Comparison of ENCODE assay signal across 8 cellular contexts in the genomic region with DNA sequence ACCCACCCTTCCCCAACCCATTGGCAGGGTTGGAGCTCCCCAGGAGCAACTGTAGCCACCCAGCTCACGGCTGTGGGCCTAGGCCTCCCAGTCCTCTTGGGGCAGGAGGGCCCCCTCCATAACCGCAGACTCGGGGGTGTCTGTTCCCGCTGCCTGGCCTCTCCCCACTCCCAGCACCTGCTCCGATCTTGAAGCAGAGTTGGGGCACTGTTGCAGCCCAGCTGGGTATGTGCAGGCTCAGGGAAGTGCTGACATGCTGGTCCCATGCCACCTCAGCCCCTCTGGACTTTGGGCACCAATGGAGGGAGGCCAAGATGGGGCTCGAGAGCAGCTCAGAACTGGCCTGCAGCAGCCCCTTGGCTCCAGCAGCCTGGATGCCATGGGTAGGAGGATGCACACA. TPM values are rescaled to one million over a fixed set of nuclear protein-coding genes. Genes with fewer than 3 reads are reported as not detected.
"Had no signal": no experiment of that assay in that cellular context is flagged by ENCODE, and none has a peak within 500 bp of the region (broad histone marks: within the 10 kb centered on the region; RNA-seq: fewer than 3 reads in every experiment).

No MANE protein-coding gene starts in this region.

- H3K4me3 ChIP-seq: GM23338 had no signal

- ATAC-seq: GM23338 had no signal

- DNase-seq: H9, HCEC 1CT, IMR-90 had no signal

- H3K27ac Mint-ChIP-seq: GM23338, H9 had no signal

- H3K4me3 Mint-ChIP-seq: GM23338, H9 had no signal

- FAIRE-seq: H1, H54, HTR-8/SVneo had no signal

- H3K4me1 Mint-ChIP-seq: GM23338, H9 had no signal

- H3K9me3 Mint-ChIP-seq: H9 had no signal

RNA-seq across cellular contexts. Expression of a gene that starts 54.8 kb away (rescaled TPM):
- total RNA-seq: GM23338, H1, H9, HT-29, IMR-90 had no signal
- polyA plus RNA-seq: GM23338, H1, IMR-90 had no signal
